In genomic region chr3:23341147-23341838, GRCh38 we compare ENCODE assay signal across 15 cellular contexts.
DNase-seq lines count a peak whose midpoint lies in the region; ATAC-seq, FAIRE-seq and TF ChIP-seq lines count a peak whose summit lies in the region.
"Had no signal": no experiment of that assay in that cellular context is flagged by ENCODE, and none has a peak within 500 bp of the region (broad histone marks: within the 10 kb centered on the region; RNA-seq: fewer than 3 reads in every experiment).

No MANE protein-coding gene starts in this region.

- intact Hi-C loops in activated B cell treated with CpG ODN at 0.5 μM for 24 hours (cut with micrococcal nuclease), result loop anchor here (1.0 to 5.0 kb wide), 4 partner anchors 16 to 139 kb away; partner anchors contain the start of gene UBE2E2

- no peaks in the 10 kb centered on the region for H3K36me3 Mint-ChIP-seq in activated B cell treated with CpG ODN at 0.5 μM for 24 hours (ENCODE audit: low read depth)
- H3K36me3 Mint-ChIP-seq: activated CD4-positive, alpha-beta memory T cell treated with anti-CD3 and anti-CD28 coated beads for 36 hours had no signal

- DNase-seq in activated B cell treated with CpG ODN at 0.5 μM for 24 hours, result no peak
- DNase-seq in GF-D8 (lab: John Stamatoyannopoulos, UW), result no peak
- DNase-seq in RCC 7860 (ENCODE audit: low spot score), result no peak
- DNase-seq in KBM-7, result no peak
- DNase-seq in H7, result no peak
- DNase-seq: activated CD4-positive, alpha-beta memory T cell treated with anti-CD3 and anti-CD28 coated beads for 36 hours; Calu3; heart right ventricle; mesenchymal stem cell; NCI-H1930; trophoblast cell had no signal

- in situ Hi-C loops in KBM-7 (cut with MboI; ENCODE audit: low pct_unique_long_range_greater_than_20kb, low sequenced_read_pairs), result no loop called here

- no peaks in the 10 kb centered on the region for H3K27me3 Mint-ChIP-seq in activated B cell treated with CpG ODN at 0.5 μM for 24 hours
- H3K27me3 Mint-ChIP-seq: activated CD4-positive, alpha-beta memory T cell treated with anti-CD3 and anti-CD28 coated beads for 36 hours had no signal

- FAIRE-seq in RCC 7860 (lab: Jason Lieb, UNC), result no peak

- H3K4me3 ChIP-seq in H7 (ENCODE audit: insufficient read depth, low read depth, low read length), result no peak overlapping the region
- H3K4me3 ChIP-seq: heart right ventricle, SJSA1 had no signal

- peak; percentile 83 for ATAC-seq in GM18867 (IDR thresholded peaks at IDR 0.05; ENCODE audit: unreplicated experiment)
- peak; percentile 80 for ATAC-seq in GM21717 (IDR thresholded peaks at IDR 0.05; ENCODE audit: unreplicated experiment)
- peak; percentile 79 for ATAC-seq in HG03354 (IDR thresholded peaks at IDR 0.05; ENCODE audit: poor library complexity, severe bottlenecking, unreplicated experiment)
- ATAC-seq in activated B cell treated with CpG ODN at 0.5 μM for 24 hours (ENCODE audit: low read depth), result peak; percentile 77
- ATAC-seq: heart right ventricle had no signal

- CTCF ChIA-PET in activated B cell treated with CpG ODN at 0.5 μM for 24 hours (lab: Charles Lee), result no interaction called here

- peak overlapping the region; percentile 74 for H3K27ac Mint-ChIP-seq in activated B cell treated with CpG ODN at 0.5 μM for 24 hours
- H3K27ac Mint-ChIP-seq: activated CD4-positive, alpha-beta memory T cell treated with anti-CD3 and anti-CD28 coated beads for 36 hours had no signal

- H3K27me3 ChIP-seq in H7 (ENCODE audit: control insufficient read depth, insufficient read depth, low read length), result no peaks in the 10 kb centered on the region
- H3K27me3 ChIP-seq: heart right ventricle, SJSA1 had no signal

- peak overlapping the region; percentile 39 for H3K4me3 Mint-ChIP-seq in activated B cell treated with CpG ODN at 0.5 μM for 24 hours
- H3K4me3 Mint-ChIP-seq: activated CD4-positive, alpha-beta memory T cell treated with anti-CD3 and anti-CD28 coated beads for 36 hours had no signal

- peaks cover 59% of the 10 kb centered on the region for H3K4me1 Mint-ChIP-seq in activated B cell treated with CpG ODN at 0.5 μM for 24 hours

- no peak for TF ChIP-seq CTCF in activated B cell treated with CpG ODN at 0.5 μM for 24 hours (IDR thresholded peaks at IDR 0.05)

- no peaks in the 10 kb centered on the region for H3K9me3 Mint-ChIP-seq in activated B cell treated with CpG ODN at 0.5 μM for 24 hours
- H3K9me3 Mint-ChIP-seq: activated CD4-positive, alpha-beta memory T cell treated with anti-CD3 and anti-CD28 coated beads for 36 hours had no signal

- POLR2A ChIA-PET in activated B cell treated with CpG ODN at 0.5 μM for 24 hours (lab: Charles Lee), result interaction anchor here (0.7 to 1.5 kb wide), 2 partner anchors 17 to 605 kb away, joined by 3 read pairs; no protein-coding TSS in a partner anchor

- no peaks in the 10 kb centered on the region for H3K36me3 ChIP-seq in H7 (replicated peaks; ENCODE audit: control insufficient read depth, insufficient read depth, low read length)
- H3K36me3 ChIP-seq: heart right ventricle, SJSA1 had no signal
